ENCODE assay signal across 2 cellular contexts in genomic region chr2:221478106-221478863, GRCh38.
TF ChIP-seq lines count a peak whose summit lies in the region.

No MANE protein-coding gene starts in this region.

TF ChIP-seq in HCT116, 20 proteins besides CTCF, POLR2A, EP300 and RAD21:
- TF ChIP-seq ZFX (IDR thresholded peaks at IDR 0.05) (no peak), FOSL1 (IDR thresholded peaks at IDR 0.05; ENCODE audit: low read depth) (no peak), JUND (IDR thresholded peaks at IDR 0.05) (no peak), SP1 (IDR thresholded peaks at IDR 0.05; ENCODE audit: low read depth) (no peak), CBX3 (IDR thresholded peaks at IDR 0.05; ENCODE audit: low read depth) (no peak), EZH2phosphoT487 (IDR thresholded peaks at IDR 0.05; ENCODE audit: borderline replicate concordance) (no peak), ZNF274 (IDR thresholded peaks at IDR 0.05; ENCODE audit: low read depth, low read length) (no peak), TCF7L2 (IDR thresholded peaks at IDR 0.05; ENCODE audit: borderline replicate concordance, extremely low read depth, insufficient read depth, insufficient read length) (no peak), POLR2AphosphoS5 (IDR thresholded peaks at IDR 0.05; ENCODE audit: low read depth, low read length) (no peak), SRF (IDR thresholded peaks at IDR 0.05; ENCODE audit: low read depth) (no peak), ELF1 (IDR thresholded peaks at IDR 0.05; ENCODE audit: borderline replicate concordance, low read depth) (no peak), EGR1 (IDR thresholded peaks at IDR 0.05; ENCODE audit: low read depth) (no peak), ZBTB33 (IDR thresholded peaks at IDR 0.05; ENCODE audit: extremely low read depth, insufficient replicate concordance, low read length) (no peak), EZH2 (IDR thresholded peaks at IDR 0.05) (no peak), CEBPB (IDR thresholded peaks at IDR 0.05; ENCODE audit: low read depth) (no peak), SIN3A (IDR thresholded peaks at IDR 0.05; ENCODE audit: low read depth) (no peak), YY1 (IDR thresholded peaks at IDR 0.05; ENCODE audit: extremely low read depth, insufficient replicate concordance, low read depth, low read length) (no peak)
- TF ChIP-seq, protein P1, sequence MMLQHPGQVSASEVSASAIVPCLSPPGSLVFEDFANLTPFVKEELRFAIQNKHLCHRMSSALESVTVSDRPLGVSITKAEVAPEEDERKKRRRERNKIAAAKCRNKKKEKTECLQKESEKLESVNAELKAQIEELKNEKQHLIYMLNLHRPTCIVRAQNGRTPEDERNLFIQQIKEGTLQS (IDR thresholded peaks at IDR 0.05), result no peak
- TF ChIP-seq, protein P2, sequence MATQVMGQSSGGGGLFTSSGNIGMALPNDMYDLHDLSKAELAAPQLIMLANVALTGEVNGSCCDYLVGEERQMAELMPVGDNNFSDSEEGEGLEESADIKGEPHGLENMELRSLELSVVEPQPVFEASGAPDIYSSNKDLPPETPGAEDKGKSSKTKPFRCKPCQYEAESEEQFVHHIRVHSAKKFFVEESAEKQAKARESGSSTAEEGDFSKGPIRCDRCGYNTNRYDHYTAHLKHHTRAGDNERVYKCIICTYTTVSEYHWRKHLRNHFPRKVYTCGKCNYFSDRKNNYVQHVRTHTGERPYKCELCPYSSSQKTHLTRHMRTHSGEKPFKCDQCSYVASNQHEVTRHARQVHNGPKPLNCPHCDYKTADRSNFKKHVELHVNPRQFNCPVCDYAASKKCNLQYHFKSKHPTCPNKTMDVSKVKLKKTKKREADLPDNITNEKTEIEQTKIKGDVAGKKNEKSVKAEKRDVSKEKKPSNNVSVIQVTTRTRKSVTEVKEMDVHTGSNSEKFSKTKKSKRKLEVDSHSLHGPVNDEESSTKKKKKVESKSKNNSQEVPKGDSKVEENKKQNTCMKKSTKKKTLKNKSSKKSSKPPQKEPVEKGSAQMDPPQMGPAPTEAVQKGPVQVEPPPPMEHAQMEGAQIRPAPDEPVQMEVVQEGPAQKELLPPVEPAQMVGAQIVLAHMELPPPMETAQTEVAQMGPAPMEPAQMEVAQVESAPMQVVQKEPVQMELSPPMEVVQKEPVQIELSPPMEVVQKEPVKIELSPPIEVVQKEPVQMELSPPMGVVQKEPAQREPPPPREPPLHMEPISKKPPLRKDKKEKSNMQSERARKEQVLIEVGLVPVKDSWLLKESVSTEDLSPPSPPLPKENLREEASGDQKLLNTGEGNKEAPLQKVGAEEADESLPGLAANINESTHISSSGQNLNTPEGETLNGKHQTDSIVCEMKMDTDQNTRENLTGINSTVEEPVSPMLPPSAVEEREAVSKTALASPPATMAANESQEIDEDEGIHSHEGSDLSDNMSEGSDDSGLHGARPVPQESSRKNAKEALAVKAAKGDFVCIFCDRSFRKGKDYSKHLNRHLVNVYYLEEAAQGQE (IDR thresholded peaks at IDR 0.05; ENCODE audit: low read depth), result no peak
- TF ChIP-seq, protein P3, sequence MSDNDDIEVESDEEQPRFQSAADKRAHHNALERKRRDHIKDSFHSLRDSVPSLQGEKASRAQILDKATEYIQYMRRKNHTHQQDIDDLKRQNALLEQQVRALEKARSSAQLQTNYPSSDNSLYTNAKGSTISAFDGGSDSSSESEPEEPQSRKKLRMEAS (IDR thresholded peaks at IDR 0.05), result no peak

TF ChIP-seq in H1, 55 proteins besides CTCF, POLR2A, EP300 and RAD21:
- TF ChIP-seq POU5F1 (IDR thresholded peaks at IDR 0.05; ENCODE audit: low read depth, low read length), result no peak
- TF ChIP-seq JUND (IDR thresholded peaks at IDR 0.05; ENCODE audit: low read length), result peak; percentile 86
TF ChIP-seq in H1: peak in this region for 1.
